In genomic region chr2:46732127-46732526, GRCh38 we compare ENCODE assay signal across 3 cellular contexts.
TF ChIP-seq lines count a peak whose summit lies in the region.

No MANE protein-coding gene starts in this region.

TF ChIP-seq in A549, 52 proteins besides CTCF, POLR2A, EP300 and RAD21 (continued from another document and continues in another):
- TF ChIP-seq GATA3 (IDR thresholded peaks at IDR 0.05; ENCODE audit: borderline replicate concordance) (no peak), HMGXB4 (CRISPR knock-in tag; IDR thresholded peaks at IDR 0.05; ENCODE audit: borderline replicate concordance) (no peak), E2F6 (IDR thresholded peaks at IDR 0.05; ENCODE audit: borderline replicate concordance, low read depth) (no peak), HDAC2 (IDR thresholded peaks at IDR 0.05) (no peak), HES2 (IDR thresholded peaks at IDR 0.05) (no peak), TFCP2L1 (CRISPR knock-in tag; IDR thresholded peaks at IDR 0.05) (no peak), ZFP36 (IDR thresholded peaks at IDR 0.05; ENCODE audit: borderline replicate concordance, partially characterized antibody) (no peak), HOXB13 (CRISPR knock-in tag; IDR thresholded peaks at IDR 0.05; ENCODE audit: low read depth) (no peak), RARB (CRISPR knock-in tag; IDR thresholded peaks at IDR 0.05) (no peak), NR3C1 (IDR thresholded peaks at IDR 0.05) (no peak), ZSCAN20 (CRISPR knock-in tag; IDR thresholded peaks at IDR 0.05) (no peak), BCL3 (IDR thresholded peaks at IDR 0.05) (no peak)

TF ChIP-seq in SK-N-SH, 30 proteins besides CTCF, POLR2A, EP300 and RAD21 (continued from another document):
- TF ChIP-seq POLR2AphosphoS5 (IDR thresholded peaks at IDR 0.05; ENCODE audit: low read depth, low read length): 0 out of 2 replicates have a peak, but pooled peaks have one; percentile 13

TF ChIP-seq in K562, 482 proteins besides CTCF, POLR2A, EP300 and RAD21 (continued from another document):
- TF ChIP-seq SMC3 (conservative IDR thresholded peaks at IDR 0.05; ENCODE audit: insufficient read depth, low read depth, low read length): no peak
- TF ChIP-seq EWSR1 (IDR thresholded peaks at IDR 0.05; ENCODE audit: borderline replicate concordance, low read depth, partially characterized antibody): no peak
- 0 out of 2 replicates have a peak, but pooled peaks have one; percentile 5 for TF ChIP-seq PKNOX1 (IDR thresholded peaks at IDR 0.05)
